14 cellular contexts compared by ENCODE assay signal in the genomic region with DNA sequence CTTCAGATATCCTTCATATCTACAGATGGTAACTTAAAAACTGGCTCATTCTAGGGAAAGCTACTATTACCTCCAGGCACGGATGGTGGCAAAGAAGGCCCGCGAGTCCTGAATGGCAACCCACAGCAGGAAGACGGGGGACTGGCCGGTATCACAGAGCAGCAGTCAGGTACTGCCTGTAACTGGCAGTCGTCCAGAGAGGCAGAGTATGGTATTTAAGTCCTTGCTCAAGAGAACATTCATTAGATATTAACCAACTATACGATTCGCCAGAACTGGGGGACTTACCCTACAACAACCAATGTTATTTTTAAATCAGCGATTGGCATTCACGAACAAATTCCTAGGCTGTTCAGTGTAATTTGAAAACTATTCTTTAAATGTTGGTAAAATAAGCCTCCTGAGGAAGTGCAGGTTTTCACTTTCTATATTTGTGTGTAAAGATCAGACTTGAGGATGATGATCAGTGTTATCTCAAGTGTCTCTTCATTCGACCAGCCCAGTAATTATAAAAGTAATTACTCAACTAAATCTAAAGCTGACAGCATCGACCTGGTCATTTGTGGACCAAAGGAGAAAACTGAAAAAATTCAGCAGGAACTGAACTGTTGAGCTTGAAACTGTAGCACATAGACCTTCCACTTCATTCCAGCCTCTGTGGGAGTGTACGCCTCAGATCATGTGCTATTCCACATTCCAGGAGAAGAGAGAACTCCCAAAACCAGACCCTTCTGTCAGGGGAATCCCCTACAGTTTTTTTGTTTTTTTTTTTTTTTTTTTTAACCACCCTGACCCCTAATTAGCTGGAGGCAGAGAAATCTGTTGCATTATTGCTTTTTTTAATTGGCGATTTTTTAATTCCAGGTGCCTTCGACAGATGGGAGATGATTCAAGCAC.
DNase-seq lines count a peak whose midpoint lies in the region; ATAC-seq and TF ChIP-seq lines count a peak whose summit lies in the region.
"Had no signal": no experiment of that assay in that cellular context is flagged by ENCODE, and none has a peak within 500 bp of the region (broad histone marks: within the 10 kb centered on the region; RNA-seq: fewer than 3 reads in every experiment).

No MANE protein-coding gene starts in this region.

- in situ Hi-C loops in gastrocnemius medialis (cut with MboI; ENCODE audit: low sequenced_read_pairs in 4 of 4) = no loop called here

- no peaks in the 10 kb centered on the region for H3K27me3 Mint-ChIP-seq in natural killer cell (ENCODE audit: low read depth in 2 of 2)
- H3K27me3 Mint-ChIP-seq: natural killer cell treated with Interleukin-12 subunit alpha and Interleukin-12 subunit beta and Interleukin-15 and Interleukin-18, amount 100 ng/mL, for 72 hours; stimulated activated naive CD8-positive, alpha-beta T cell treated with anti-CD3 and anti-CD28 coated beads, Interleukin-15, Interleukin-2, amounts not matched to agents 100 ng/mL and 50 ng/mL, for 24 hours had no signal

- H3K36me3 ChIP-seq in cardiac muscle cell (peaks cover 10% of the 10 kb centered on the region), gastrocnemius medialis (peaks cover 0 to 45% of the 10 kb centered on the region in 2 donors)

- intact Hi-C loops in gastrocnemius medialis (cut with DNase I; ENCODE audit: low total_unique reads) = loop anchor here (5.0 kb wide), 1 partner anchor 356 kb away; no protein-coding TSS in a partner anchor
- intact Hi-C loops in natural killer cell (cut with micrococcal nuclease) = no loop called here

- H3K27ac ChIP-seq in cardiac muscle cell (peak overlapping the region; percentile 51), gastrocnemius medialis (peak overlapping the region; percentile 89 to 99 (median 96))

- H3K4me3 ChIP-seq in cardiac muscle cell = no peak overlapping the region
- peak overlapping the region in 2 of 4 donors; percentile 3 to 28 for H3K4me3 ChIP-seq in gastrocnemius medialis

- H3K9me3 ChIP-seq in cardiac muscle cell (ENCODE audit: low read depth) = no peaks in the 10 kb centered on the region
- no peaks in the 10 kb centered on the region for H3K9me3 ChIP-seq in gastrocnemius medialis

- no peaks in the 10 kb centered on the region for H3K9me3 Mint-ChIP-seq in natural killer cell
- H3K9me3 Mint-ChIP-seq: natural killer cell treated with Interleukin-12 subunit alpha and Interleukin-12 subunit beta and Interleukin-15 and Interleukin-18, amount 100 ng/mL, for 72 hours; stimulated activated naive CD8-positive, alpha-beta T cell treated with anti-CD3 and anti-CD28 coated beads, Interleukin-15, Interleukin-2, amounts not matched to agents 100 ng/mL and 50 ng/mL, for 24 hours had no signal

- TF ChIP-seq CTCF in cardiac muscle cell (IDR thresholded peaks at IDR 0.05; ENCODE audit: low read depth, low read length) = no peak
- TF ChIP-seq CTCF in gastrocnemius medialis (IDR thresholded peaks at IDR 0.05 in 4 of 5, conservative IDR thresholded peaks at IDR 0.05 in 1 of 5) = no peak
- TF ChIP-seq CTCF in natural killer cell (IDR thresholded peaks at IDR 0.05) = no peak

- H3K4me1 ChIP-seq in cardiac muscle cell (ENCODE audit: low read depth) (peaks cover 60% of the 10 kb centered on the region), gastrocnemius medialis (peaks cover 75 to 85% of the 10 kb centered on the region in 2 donors)

- H3K4me3 Mint-ChIP-seq in natural killer cell = no peak overlapping the region
- H3K4me3 Mint-ChIP-seq: natural killer cell treated with Interleukin-12 subunit alpha and Interleukin-12 subunit beta and Interleukin-15 and Interleukin-18, amount 100 ng/mL, for 72 hours; stimulated activated naive CD8-positive, alpha-beta T cell treated with anti-CD3 and anti-CD28 coated beads, Interleukin-15, Interleukin-2, amounts not matched to agents 100 ng/mL and 50 ng/mL, for 24 hours had no signal

- peak; percentile 30 to 65 for DNase-seq in cardiac muscle cell (ENCODE audit: low read depth in 1 of 2, low spot score in 1 of 2)
- peak; percentile 65 to 67 for DNase-seq in gastrocnemius medialis
- no peak for DNase-seq in effector CD4-positive, alpha-beta T cell
- DNase-seq in activated CD4-positive, CD25-positive, alpha-beta regulatory T cell (lab: John Stamatoyannopoulos, UW) = no peak
- DNase-seq in natural killer cell = no peak
- DNase-seq: activated CD4-positive, CD25-positive, alpha-beta regulatory T cell treated with anti-CD3 and anti-CD28 coated beads, Interleukin-2, amount 50 U/mL, for 72 hours; activated effector memory CD4-positive, alpha-beta T cell treated with Interleukin-2 at 50 U/mL for 16 hours; DMS79 treated with DMSO at 0.1 percent for 48 hours; NCI-H187 treated with DMSO at 0.1 percent for 48 hours; stimulated activated CD4-positive, alpha-beta T cell treated with anti-CD3 and anti-CD28 coated beads, Interleukin-15, amount 100 ng/mL, for 24 hours had no signal

- peaks cover 38% of the 10 kb centered on the region for H3K36me3 Mint-ChIP-seq in natural killer cell

- H3K27ac Mint-ChIP-seq in natural killer cell = peak overlapping the region in 1 of 2 donors; percentile 40
- H3K27ac Mint-ChIP-seq: stimulated activated naive CD8-positive, alpha-beta T cell treated with anti-CD3 and anti-CD28 coated beads, Interleukin-15, Interleukin-2, amounts not matched to agents 100 ng/mL and 50 ng/mL, for 24 hours had no signal

- TF ChIP-seq POLR2A in gastrocnemius medialis (IDR thresholded peaks at IDR 0.05) = peak in 1 of 2 donors; percentile 27

- no peaks in the 10 kb centered on the region for H3K27me3 ChIP-seq in cardiac muscle cell
- H3K27me3 ChIP-seq in gastrocnemius medialis = no peaks in the 10 kb centered on the region

- no peaks in the 10 kb centered on the region for H3K4me1 Mint-ChIP-seq in natural killer cell

- ATAC-seq in GM19372 (IDR thresholded peaks at IDR 0.05; ENCODE audit: low read depth, unreplicated experiment) = peak; percentile 49
- ATAC-seq in HG03432 (IDR thresholded peaks at IDR 0.05; ENCODE audit: unreplicated experiment) = peak; percentile 55
- no peak for ATAC-seq in gastrocnemius medialis
- ATAC-seq in natural killer cell = no peak

Comparison
In these comparisons a context has a peak if more than half of its experiments do, and no peak if none do; other contexts are left out.
1. ATAC-seq: peak in GM19372 (single experiment) and HG03432 (single experiment); none in gastrocnemius medialis (0 of 2) and natural killer cell (0 of 3).
2. DNase-seq: peak in cardiac muscle cell (2 of 2) and gastrocnemius medialis (2 of 2); none in effector CD4-positive, alpha-beta T cell (single experiment), activated CD4-positive, CD25-positive, alpha-beta regulatory T cell (0 of 4) and natural killer cell (single experiment).